8 cellular contexts compared by ENCODE assay signal in genomic region chr7:128937647-128938523, GRCh38. TPM values are rescaled to one million over a fixed set of nuclear protein-coding genes. Genes with fewer than 3 reads are reported as not detected.
DNase-seq lines count a peak whose midpoint lies in the region; ATAC-seq and TF ChIP-seq lines count a peak whose summit lies in the region.

Gene IRF5, plus strand, starts transcription at chr7:128937927. Its CDS starts 4,155 bp downstream, at chr7:128942082.

- no peaks in the 10 kb centered on the region for H3F3A ChIP-seq in GM23248 (ENCODE audit: insufficient read depth)

- WGBS in GM23248 (ENCODE audit: low coverage in 1 of 2, low lambda C conversion rate in 2 of 2, missing lambda C conversion rate in 2 of 2), 2 experiments, result 3 to 5% methylated on average over 37 to 67 of the region's 82 CpGs
- WGBS in mesodermal cell (ENCODE audit: insufficient coverage in 2 of 2), 2 experiments, result 3 to 6% methylated on average over 54 to 62 of the region's 82 CpGs
- 0 to 4% methylated on average over 16 to 24 of the region's 82 CpGs for WGBS in upper lobe of left lung, 2 donors

- H3K9me3 ChIP-seq in GM23248 (ENCODE audit: low read depth) (no peaks in the 10 kb centered on the region), duodenal mucosa (ENCODE audit: control insufficient read depth in 1 of 2, low read length in 2 of 2) (no peaks in the 10 kb centered on the region), mesodermal cell (ENCODE audit: control insufficient read depth, low read length) (no peaks in the 10 kb centered on the region), upper lobe of left lung (no peaks in the 10 kb centered on the region)

- H3K36me3 ChIP-seq in GM23248 (ENCODE audit: low read depth), result no peaks in the 10 kb centered on the region
- H3K36me3 ChIP-seq in duodenal mucosa (ENCODE audit: control insufficient read depth in 1 of 2, insufficient read depth in 2 of 2, low read length in 2 of 2), result no peaks in the 10 kb centered on the region
- no peaks in the 10 kb centered on the region for H3K36me3 ChIP-seq in mesodermal cell (ENCODE audit: control insufficient read depth, insufficient read depth, low read length)
- no peaks in the 10 kb centered on the region for H3K36me3 ChIP-seq in upper lobe of left lung

- ATAC-seq in upper lobe of left lung (ENCODE audit: low FRiP score in 2 of 2) (peak in 1 of 2 donors; percentile 62), GM19397 (IDR thresholded peaks at IDR 0.05; ENCODE audit: unreplicated experiment) (no peak)

- TF ChIP-seq POLR2A in upper lobe of left lung (IDR thresholded peaks at IDR 0.05), result peak in 1 of 4 donors; percentile 75

- H3K4me2 ChIP-seq in GM23248 (ENCODE audit: unreplicated experiment), result peak within 1 kb of the TSS; percentile 79

- H3K27me3 ChIP-seq in GM23248 (replicated peaks; ENCODE audit: insufficient read depth), result peaks cover 37% of the 10 kb centered on the region
- no peaks in the 10 kb centered on the region for H3K27me3 ChIP-seq in duodenal mucosa (ENCODE audit: control insufficient read depth in 1 of 2, insufficient read depth in 2 of 2, low read length in 2 of 2)
- H3K27me3 ChIP-seq in upper lobe of left lung, result no peaks in the 10 kb centered on the region

- no peaks in the 10 kb centered on the region for H3K79me2 ChIP-seq in GM23248 (ENCODE audit: insufficient read depth)

- no peaks in the 10 kb centered on the region for H4K20me1 ChIP-seq in GM23248 (ENCODE audit: insufficient read depth)

- TF ChIP-seq EP300 in upper lobe of left lung (IDR thresholded peaks at IDR 0.05), result no peak

- H3K4me1 ChIP-seq in GM23248 (ENCODE audit: insufficient read depth) (no peaks in the 10 kb centered on the region), duodenal mucosa (ENCODE audit: control insufficient read depth in 1 of 2, insufficient read depth in 2 of 2, low read length in 2 of 2) (peaks cover 17 to 50% of the 10 kb centered on the region in 2 donors), mesodermal cell (ENCODE audit: control insufficient read depth, insufficient read depth, low read length, poor library complexity, severe bottlenecking) (no peaks in the 10 kb centered on the region), upper lobe of left lung (peaks cover 14 to 37% (median 18%) of the 10 kb centered on the region in 4 donors)

- H3K27ac ChIP-seq in GM23248 (no peak within 1 kb of the TSS), duodenal mucosa (ENCODE audit: low read depth, low read length) (no peak within 1 kb of the TSS), mesodermal cell (ENCODE audit: low read depth, low read length, severe bottlenecking) (no peak within 1 kb of the TSS), upper lobe of left lung (peak within 1 kb of the TSS; percentile 68 to 88 (median 78))

- TF ChIP-seq CTCF in upper lobe of left lung (IDR thresholded peaks at IDR 0.05), result no peak

- H3K4me3 ChIP-seq in GM23248 (peak within 1 kb of the TSS; percentile 65), duodenal mucosa (ENCODE audit: low read depth in 1 of 2, low read length in 2 of 2) (peak within 1 kb of the TSS; percentile 75 to 83), mesodermal cell (ENCODE audit: extremely low read depth, insufficient read depth, low read length, poor library complexity, severe bottlenecking) (peak within 1 kb of the TSS; percentile 22), upper lobe of left lung (peak within 1 kb of the TSS; percentile 47 to 66 (median 62))

- H3K9me2 ChIP-seq in GM23248 (ENCODE audit: insufficient read depth), result no peaks in the 10 kb centered on the region

- H3K9ac ChIP-seq in GM23248, result no peak within 1 kb of the TSS
- H3K9ac ChIP-seq in duodenal mucosa (ENCODE audit: low read depth in 1 of 2, low read length in 2 of 2), result peak within 1 kb of the TSS; percentile 29 to 39

- H2AFZ ChIP-seq in GM23248, result peak within 1 kb of the TSS; percentile 75

- DNase-seq in Caki2 (ENCODE audit: low read depth), result peak; percentile 64
- peak; percentile 34 for DNase-seq in GM23248
- DNase-seq in RPMI8226, result peak; percentile 89
- peak; percentile 77 to 93 for DNase-seq in upper lobe of left lung
- no peak for DNase-seq in 8988T

- in situ Hi-C loops in Caki2 (cut with HindIII; ENCODE audit: low pct_unique_long_range_greater_than_20kb, low sequenced_read_pairs) (no loop called here), GM23248 (cut with MboI) (no loop called here)

RNA-seq across cellular contexts. Expression of gene IRF5, which starts in this region (rescaled TPM):
- 73.4 and 92.1 TPM in 2 replicates for total RNA-seq in Caki2 (2014; rRNA removed; shearing (Covaris generic); ENCODE audit: low replicate concordance)
- total RNA-seq in GM23248 (2014; rRNA removed; shearing (Covaris generic)), result under 0.01 and 1.6 TPM in 2 replicates
- 0.14 and 0.16 TPM in 2 replicates for polyA plus RNA-seq in GM23248 (2016; fragmentation: Nextera tagmentation; extraction: Ambion mirVana)
- polyA plus RNA-seq in mesodermal cell (2013, experiment 1 of 2), result not detected
- polyA plus RNA-seq in mesodermal cell (2013, experiment 2 of 2), result not detected
- 10 to 100 TPM; 10.7 to 83.8 (median 45.8) TPM for total RNA-seq in upper lobe of left lung

Comparison
In these comparisons a context has a peak if more than half of its experiments do, and no peak if none do; other contexts are left out.
1. H3K27ac ChIP-seq: peak in upper lobe of left lung (4 of 4); none in GM23248 (single experiment), duodenal mucosa (single experiment) and mesodermal cell (single experiment).
2. H3K4me3 ChIP-seq: peak in every context shown above with its lines; median percentile 79 in duodenal mucosa; 65 in GM23248; 62 in upper lobe of left lung; 22 in mesodermal cell.